In the genomic region with DNA sequence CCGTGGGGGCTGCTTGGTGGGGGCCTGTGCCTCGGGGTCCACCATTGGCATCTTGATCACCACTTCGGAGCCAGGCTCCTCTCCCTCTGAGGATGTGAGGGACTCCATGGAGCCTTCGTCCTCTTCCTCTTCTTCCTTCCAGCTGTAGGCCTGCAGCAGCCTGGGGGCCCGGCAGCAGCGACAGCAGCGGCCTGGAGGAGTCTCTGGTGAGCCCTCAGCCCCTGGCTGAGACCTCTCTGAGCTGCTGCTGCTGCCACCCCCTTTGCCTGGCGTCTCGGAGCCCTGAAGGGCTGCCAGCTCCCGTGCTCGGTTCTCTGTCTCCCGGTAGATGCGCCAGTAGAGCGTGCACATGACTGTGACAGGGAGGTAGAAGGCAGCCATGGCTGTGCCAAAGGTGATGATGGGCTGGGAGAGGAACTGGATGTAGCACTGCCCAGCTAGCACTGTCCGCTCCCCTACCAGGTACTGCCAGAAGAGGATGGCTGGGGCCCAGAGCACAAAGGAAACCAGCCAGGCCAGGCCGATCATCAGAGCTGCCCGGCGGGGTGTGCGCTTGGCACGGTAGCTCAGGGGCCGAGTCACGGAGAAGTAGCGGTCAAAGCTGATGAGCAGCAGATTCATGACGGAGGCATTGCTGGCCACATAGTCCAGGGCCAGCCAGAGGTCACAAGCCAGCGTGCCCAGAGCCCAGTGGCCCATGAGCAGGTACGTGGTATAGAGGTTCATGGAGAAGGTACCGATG, we compare ENCODE assay signal across 19 cellular contexts. TPM values are rescaled to one million over a fixed set of nuclear protein-coding genes. Genes with fewer than 3 reads are reported as not detected.
DNase-seq lines count a peak whose midpoint lies in the region; FAIRE-seq and TF ChIP-seq lines count a peak whose summit lies in the region.
"Had no signal": no experiment of that assay in that cellular context is flagged by ENCODE, and none has a peak within 500 bp of the region (broad histone marks: within the 10 kb centered on the region; RNA-seq: fewer than 3 reads in every experiment).

No MANE protein-coding gene starts in this region.

- H3K23ac ChIP-seq in H1 (ENCODE audit: insufficient read length) (no peak overlapping the region), trophoblast cell (ENCODE audit: low read length) (no peak overlapping the region)

- H2AK5ac ChIP-seq in H1 (ENCODE audit: low read depth, low read length), result peak overlapping the region; percentile 32; the same call in 1 of the 2 replicates
- peak overlapping the region; percentile 48 for H2AK5ac ChIP-seq in trophoblast cell (ENCODE audit: low read length)

- H3K4me1 ChIP-seq in H1 (replicated peaks in 1 of 4; ENCODE audit: control insufficient read depth in 3 of 4, insufficient read depth in 4 of 4, low read length in 3 of 4) (peaks cover 9 to 27% (median 16%) of the 10 kb centered on the region in 4 experiments), trophoblast cell (ENCODE audit: control insufficient read depth in 1 of 2, insufficient read depth in 2 of 2, low read length in 2 of 2) (peaks cover 15 to 19% of the 10 kb centered on the region in 2 experiments), transverse colon (peaks cover 8 to 17% (median 13%) of the 10 kb centered on the region in 4 donors)

- H4K91ac ChIP-seq in H1 (replicated peaks; ENCODE audit: insufficient read length, low read length), result peak overlapping the region; percentile 99
- H4K91ac ChIP-seq in trophoblast cell (ENCODE audit: low read depth, low read length), result peak overlapping the region; percentile 20

- TF ChIP-seq POLR2A in H1 (IDR thresholded peaks at IDR 0.05; ENCODE audit: control extremely low read depth in 1 of 2, low read depth in 2 of 2, low read length in 2 of 2) (no peak), transverse colon (IDR thresholded peaks at IDR 0.05) (no peak)

- H3K9me3 ChIP-seq in H1 (ENCODE audit: insufficient read depth in 2 of 2, low read depth in 1 of 2, low read length in 1 of 2), result no peaks in the 10 kb centered on the region
- H3K9me3 ChIP-seq in trophoblast cell (ENCODE audit: insufficient read depth, low read depth, low read length), result peaks cover 4% of the 10 kb centered on the region
- no peaks in the 10 kb centered on the region for H3K9me3 ChIP-seq in transverse colon
- H3K9me3 ChIP-seq: BLaER1 had no signal

- H3K9ac ChIP-seq in H1 (replicated peaks in 1 of 4; ENCODE audit: extremely low read depth in 1 of 4, low read depth in 3 of 4, low read length in 3 of 4) (0 out of 7 replicates have a peak overlapping the region, but pooled peaks of 1 of the 4 experiments have one; percentile 4), trophoblast cell (ENCODE audit: low read length) (no peak overlapping the region)
- H3K9ac ChIP-seq: BLaER1 had no signal

- H3K79me1 ChIP-seq in H1 (ENCODE audit: low read depth, low read length), result no peaks in the 10 kb centered on the region
- peaks cover 11% of the 10 kb centered on the region for H3K79me1 ChIP-seq in trophoblast cell (ENCODE audit: low read length)

- H2BK120ac ChIP-seq in H1 (replicated peaks; ENCODE audit: low read depth, low read length) (peak overlapping the region; percentile 63), trophoblast cell (ENCODE audit: insufficient read depth, low read length, poor library complexity) (no peak overlapping the region)

- H3K18ac ChIP-seq in H1 (ENCODE audit: extremely low read depth, low read length), result peak overlapping the region; percentile 96
- no peak overlapping the region for H3K18ac ChIP-seq in trophoblast cell (ENCODE audit: low read length)

- H3K36me3 ChIP-seq in H1 (ENCODE audit: control insufficient read depth in 2 of 4, insufficient read depth in 4 of 4, low read length in 3 of 4), result no peaks in the 10 kb centered on the region
- H3K36me3 ChIP-seq in trophoblast cell (ENCODE audit: control insufficient read depth in 1 of 2, insufficient read depth in 2 of 2, low read length in 2 of 2), result no peaks in the 10 kb centered on the region
- H3K36me3 ChIP-seq in transverse colon, result no peaks in the 10 kb centered on the region
- H3K36me3 ChIP-seq: BLaER1 had no signal

- in situ Hi-C loops in GM13976 (cut with MboI; ENCODE audit: low sequenced_read_pairs, unreplicated experiment), result loop anchor here (25.0 kb wide), 1 partner anchor 302 kb away; no protein-coding TSS in a partner anchor
- in situ Hi-C loops in transverse colon (cut with MboI; ENCODE audit: low pct_ligation_motif_present in 1 of 4, low pct_unique_long_range_greater_than_20kb in 1 of 4, low sequenced_read_pairs in 3 of 4), result loop anchor here in 3 of 4 donors (10.0 to 25.0 kb wide), 2 partner anchors 94 to 302 kb away; no protein-coding TSS in a partner anchor

- peaks cover 0 to 3% (median 1%) of the 10 kb centered on the region in 4 experiments; a peak in 2 of 7 replicates for H3K27me3 ChIP-seq in H1 (replicated peaks in 1 of 4; ENCODE audit: control insufficient read depth in 3 of 4, extremely low read depth in 1 of 4, insufficient read depth in 3 of 4, low read length in 3 of 4)
- H3K27me3 ChIP-seq in trophoblast cell (ENCODE audit: insufficient read depth, low read length), result no peaks in the 10 kb centered on the region
- H3K27me3 ChIP-seq in transverse colon, result no peaks in the 10 kb centered on the region
- H3K27me3 ChIP-seq: BLaER1 had no signal

- peak overlapping the region; percentile 88 for H3K27ac ChIP-seq in 22Rv1
- H3K27ac ChIP-seq in H1 (ENCODE audit: low read depth, low read length), result no peak overlapping the region
- no peak overlapping the region for H3K27ac ChIP-seq in trophoblast cell (ENCODE audit: low read depth, low read length)
- H3K27ac ChIP-seq in transverse colon, result no peak overlapping the region
- H3K27ac ChIP-seq: BLaER1 had no signal

- POLR2A ChIA-PET in H1 (lab: Charles Lee; ENCODE audit: partially characterized antibody), result interaction anchor here (0.6 to 57.8 kb wide), 7 partner anchors 13 to 245 kb away, joined by 3 to 2104 read pairs (median 9); partner anchors contain the start of genes C11orf98, CHRM1, CSKMT and SLC3A2

- H3K23me2 ChIP-seq in H1 (ENCODE audit: low read depth, low read length), result peaks cover 3% of the 10 kb centered on the region; the same call in 1 of the 2 replicates

- H3K4ac ChIP-seq in H1 (replicated peaks; ENCODE audit: insufficient read length, low read depth, low read length) (no peak overlapping the region), trophoblast cell (ENCODE audit: low read depth, low read length) (no peak overlapping the region)

- TF ChIP-seq RAD21 in H1 (IDR thresholded peaks at IDR 0.05 in 1 of 2, conservative IDR thresholded peaks at IDR 0.05 in 1 of 2; ENCODE audit: low read depth in 2 of 2, low read length in 2 of 2), result peak in 1 of 2 experiments; percentile 12; a peak in 1 of 4 replicates

- WGBS in H1 (ENCODE audit: extremely low coverage in 1 of 2, insufficient coverage in 1 of 2, insufficient read length in 1 of 2, insufficient replicate concordance in 2 of 2, low coverage in 1 of 2, low lambda C conversion rate in 2 of 2, missing lambda C conversion rate in 1 of 2), 2 experiments, result 94% methylated on average over 26 of the region's 27 CpGs; no CpG with 5 or more reads in 1 of the 2 experiments
- no CpG with 5 or more reads among the region's 27 CpGs for WGBS in trophoblast cell (ENCODE audit: extremely low coverage, insufficient coverage, insufficient read length)
- 93% methylated on average over 27 of the region's 27 CpGs; no CpG with 5 or more reads in 1 of the 2 donors for WGBS in transverse colon (ENCODE audit: low coverage in 1 of 2), 2 donors

- H2AFZ ChIP-seq in H1 (ENCODE audit: low read length) (no peak overlapping the region), trophoblast cell (ENCODE audit: insufficient read depth, low read length, poor library complexity) (no peak overlapping the region)

- H4K12ac ChIP-seq in trophoblast cell (ENCODE audit: low read depth, low read length), result no peak overlapping the region

- peak overlapping the region; percentile 100; the same call in 1 of the 2 replicates for H2BK20ac ChIP-seq in H1 (ENCODE audit: low read length)

- CTCF ChIA-PET in H1 (lab: Charles Lee; ENCODE audit: partially characterized antibody), result interaction anchor here (1.0 to 12.1 kb wide), 9 partner anchors 15 to 569 kb away, joined by 3 to 435 read pairs (median 43); partner anchors contain the start of genes CHRM1, SLC22A8 and SLC3A2

- H3K4me3 ChIP-seq in LNCaP clone FGC (ENCODE audit: low read depth, low read length) (peak overlapping the region; percentile 42; the same call in 1 of the 2 replicates), H1 (ENCODE audit: extremely low read depth in 1 of 4, insufficient read depth in 2 of 4, low read depth in 3 of 4, low read length in 4 of 4) (peak overlapping the region in 3 of 4 experiments; percentile 11 to 49 (median 34); a peak in 4 of 8 replicates), trophoblast cell (ENCODE audit: low read depth, low read length) (no peak overlapping the region), transverse colon (no peak overlapping the region)
- H3K4me3 ChIP-seq: BLaER1 had no signal

- peak overlapping the region; percentile 76 for H4K8ac ChIP-seq in H1 (ENCODE audit: extremely low read depth, insufficient read depth, low read length)
- peak overlapping the region; percentile 6 for H4K8ac ChIP-seq in trophoblast cell (ENCODE audit: low read depth, low read length)

- TF ChIP-seq CTCF in 22Rv1 (IDR thresholded peaks at IDR 0.05) (no peak), LNCaP clone FGC (IDR thresholded peaks at IDR 0.05; ENCODE audit: control insufficient read depth, extremely low read depth, insufficient read depth) (no peak), H1 (IDR thresholded peaks at IDR 0.05; ENCODE audit: control extremely low read depth in 1 of 3, insufficient read depth in 1 of 3, low read depth in 1 of 3, low read length in 3 of 3) (no peak; a peak in 1 of 4 replicates), GM13976 (IDR thresholded peaks at IDR 0.05; ENCODE audit: borderline replicate concordance, control extremely low read depth, extremely low read depth, insufficient read depth, missing control alignments) (no peak), transverse colon (IDR thresholded peaks at IDR 0.05) (no peak)

- no peak for DNase-seq in LNCaP clone FGC (ENCODE audit: low read depth)
- DNase-seq in H1 (ENCODE audit: low read depth in 1 of 2, low spot score in 2 of 2), result no peak
- no peak for DNase-seq in trophoblast cell
- no peak for DNase-seq in NCI-H524 treated with DMSO at 0.1 percent for 48 hours (lab: John Stamatoyannopoulos, UW)
- no peak for DNase-seq in GM13976 (ENCODE audit: low spot score)
- DNase-seq in transverse colon, result no peak
- DNase-seq in DMS153 treated with DMSO at 0.1 percent for 48 hours (lab: John Stamatoyannopoulos, UW; ENCODE audit: unreplicated experiment), result no peak
- DNase-seq: Kasumi-1, NCI-H187 treated with DMSO at 0.1 percent for 48 hours, NCI-H345, NCI-H69, SHP77 treated with DMSO at 0.1 percent for 48 hours had no signal

- H2BK15ac ChIP-seq in H1 (ENCODE audit: low read length), result peak overlapping the region; percentile 100

- H2BK5ac ChIP-seq in H1 (ENCODE audit: low read depth, low read length) (peak overlapping the region; percentile 95), trophoblast cell (ENCODE audit: low read depth, low read length, poor library complexity) (no peak overlapping the region)

- H3K4me2 ChIP-seq in H1 (ENCODE audit: insufficient read depth in 1 of 2, low read depth in 2 of 2, low read length in 2 of 2) (peak overlapping the region; percentile 62 to 64; a peak in 3 of 4 replicates), trophoblast cell (ENCODE audit: low read length) (no peak overlapping the region)
- H3K4me2 ChIP-seq: BLaER1 had no signal

- no peak overlapping the region for H3K56ac ChIP-seq in H1 (replicated peaks; ENCODE audit: insufficient read length, low read depth, low read length)

- H3K14ac ChIP-seq in H1 (ENCODE audit: insufficient read length) (no peak overlapping the region), trophoblast cell (ENCODE audit: low read length) (no peak overlapping the region)

- H2BK12ac ChIP-seq in H1 (ENCODE audit: low read depth, low read length) (peak overlapping the region; percentile 100; the same call in 1 of the 2 replicates), trophoblast cell (ENCODE audit: low read length) (peak overlapping the region; percentile 15)

- no peaks in the 10 kb centered on the region for H4K20me1 ChIP-seq in H1 (replicated peaks in 1 of 2; ENCODE audit: control insufficient read depth in 1 of 2, insufficient read depth in 2 of 2, low read length in 2 of 2)
- H4K20me1 ChIP-seq: BLaER1 had no signal

- no peak for FAIRE-seq in H1 (lab: Jason Lieb, UNC)
- FAIRE-seq: A204.1, H54 had no signal

- TF ChIP-seq EP300 in H1 (IDR thresholded peaks at IDR 0.05; ENCODE audit: borderline replicate concordance in 1 of 2, low read depth in 2 of 2, low read length in 2 of 2), result no peak
- TF ChIP-seq EP300 in transverse colon (IDR thresholded peaks at IDR 0.05; ENCODE audit: low read depth), result no peak

- intact Hi-C loops in transverse colon (cut with DNase I; ENCODE audit: low total_unique reads), result no loop called here

- H3K79me2 ChIP-seq in H1 (ENCODE audit: control insufficient read depth in 1 of 2, insufficient read depth in 2 of 2, low read length in 2 of 2) (no peaks in the 10 kb centered on the region), trophoblast cell (ENCODE audit: control insufficient read depth, insufficient read depth, low read length, poor library complexity) (peaks cover 2% of the 10 kb centered on the region)

- H4K5ac ChIP-seq in H1 (ENCODE audit: insufficient read length, low read depth, low read length), result no peak overlapping the region

RNA-seq across cellular contexts. Expression of gene CHRM1, which starts 10.9 kb away (rescaled TPM):
- total RNA-seq in H1 (2021; fragmentation: NEBNext Ultra II Directional; extraction: Animal tissue kit (Norgen Biotek cat#: 25700)), result not detected in 2 replicates
- 0.05 and 0.08 TPM in 2 replicates for polyA plus RNA-seq in H1 (2011; rRNA removed)
- 0.13 TPM for polyA plus RNA-seq in H1 (2011; cell fraction: cytosol; rRNA removed)
- polyA plus RNA-seq in H1 (2011; cell fraction: nucleus; rRNA removed), result not detected
- 0.21 to 0.51 TPM (median 0.33 TPM) in 4 replicates for polyA plus RNA-seq in H1 (2012, experiment 1 of 2)
- 0.16 TPM for polyA plus RNA-seq in H1 (2012, experiment 2 of 2)
- 0.08 TPM for polyA plus RNA-seq in H1 (2013, experiment 1 of 2)
- 0.11 TPM for polyA plus RNA-seq in H1 (2013, experiment 2 of 2)
- polyA minus RNA-seq in H1 (2011; rRNA and poly(A)+ RNA removed), result 0.44 TPM in 1 of 2 replicates, not detected in the other
- polyA minus RNA-seq in H1 (2011; cell fraction: cytosol; rRNA and poly(A)+ RNA removed), result not detected
- 0.40 TPM for polyA minus RNA-seq in H1 (2011; cell fraction: nucleus; rRNA and poly(A)+ RNA removed)
- not detected in 2 replicates for polyA plus RNA-seq in trophoblast cell (2013)
- under 1 TPM in 2 of 4 donors, not detected in 2; 0.32 to 0.41 TPM for total RNA-seq in transverse colon
- total RNA-seq: OCI-LY7, RPMI7951 had no signal
- polyA plus RNA-seq: IgD-negative memory B cell had no signal

RNA-seq across cellular contexts. Expression of gene SLC3A2, which starts 29.6 kb away (rescaled TPM):
- total RNA-seq in H1 (2021; fragmentation: NEBNext Ultra II Directional; extraction: Animal tissue kit (Norgen Biotek cat#: 25700)), result 393 and 410 TPM in 2 replicates
- polyA plus RNA-seq in H1 (2011; rRNA removed), result 435 and 574 TPM in 2 replicates
- polyA plus RNA-seq in H1 (2011; cell fraction: cytosol; rRNA removed), result 408 TPM
- 721 TPM for polyA plus RNA-seq in H1 (2011; cell fraction: nucleus; rRNA removed)
- polyA plus RNA-seq in H1 (2012, experiment 1 of 2), result 317 to 394 TPM (median 319 TPM) in 4 replicates
- polyA plus RNA-seq in H1 (2012, experiment 2 of 2), result 437 TPM
- 405 TPM for polyA plus RNA-seq in H1 (2013, experiment 1 of 2)
- 379 TPM for polyA plus RNA-seq in H1 (2013, experiment 2 of 2)
- polyA minus RNA-seq in H1 (2011; rRNA and poly(A)+ RNA removed), result 281 and 291 TPM in 2 replicates
- polyA minus RNA-seq in H1 (2011; cell fraction: cytosol; rRNA and poly(A)+ RNA removed), result 357 TPM
- polyA minus RNA-seq in H1 (2011; cell fraction: nucleus; rRNA and poly(A)+ RNA removed), result 226 TPM
- polyA plus RNA-seq in trophoblast cell (2013), result 473 and 540 TPM in 2 replicates
- total RNA-seq in transverse colon, result 100 to 1,000 TPM in 3 of 4 donors, 10 to 100 TPM in 1; 32.4 to 163 (median 129) TPM

Comparison
In these comparisons a context has a peak if more than half of its experiments do, and no peak if none do; other contexts are left out.
1. H3K4me3 ChIP-seq: peak in LNCaP clone FGC (single experiment) and H1 (3 of 4); none in trophoblast cell (single experiment) and transverse colon (0 of 4).